In the genomic region with DNA sequence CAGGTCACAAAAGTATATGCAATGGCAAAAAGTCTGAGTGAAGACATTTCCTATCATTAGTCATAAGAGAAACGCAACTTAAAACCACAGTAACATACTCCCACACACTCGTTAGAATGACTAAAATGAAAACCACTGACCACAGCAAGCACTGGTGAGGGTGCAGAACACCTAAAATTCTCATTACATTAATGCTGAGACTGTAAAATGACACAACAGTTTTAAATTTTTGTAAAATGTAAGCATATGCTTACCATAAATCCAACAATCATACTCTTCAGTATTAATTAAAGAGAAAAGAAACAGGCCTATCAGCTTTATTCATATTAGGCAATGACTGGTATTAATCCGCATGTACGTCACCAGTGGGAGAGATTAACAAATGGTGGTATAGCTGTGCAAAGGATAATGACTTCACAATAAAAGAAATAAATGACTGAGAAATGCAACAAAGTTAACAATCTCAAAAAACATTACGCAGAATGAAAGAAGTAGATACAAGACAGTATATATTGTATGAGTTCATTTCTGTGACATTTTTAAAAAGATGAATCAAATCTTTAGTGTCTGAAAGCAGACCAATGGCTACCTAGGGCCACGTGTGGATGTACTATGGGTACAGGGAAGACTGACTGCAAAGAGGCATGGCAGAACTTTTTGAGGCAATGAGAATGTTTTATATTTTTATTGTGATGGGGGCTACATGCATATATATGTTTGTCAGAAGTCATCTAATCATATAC, we compare ENCODE assay signal across 7 cellular contexts.
DNase-seq lines count a peak whose midpoint lies in the region; ATAC-seq lines count a peak whose summit lies in the region.

No MANE protein-coding gene starts in this region.

- peak; percentile 93 for ATAC-seq in GM18508 (IDR thresholded peaks at IDR 0.05; ENCODE audit: insufficient read depth, unreplicated experiment)

- DNase-seq in HCEC 1CT (peak; percentile 96), M059J (ENCODE audit: low read depth) (peak; percentile 89), astrocyte of the hippocampus (ENCODE audit: low read depth, low spot score) (peak; percentile 83), NCI-H526 treated with DMSO at 0.1 percent for 48 hours (lab: John Stamatoyannopoulos, UW) (no peak), superior temporal gyrus (ENCODE audit: extremely low spot score) (no peak)
- DNase-seq in stimulated activated CD8-positive, alpha-beta memory T cell treated with anti-CD3 and anti-CD28 coated beads, Interleukin-4, amount 100 ng/mL, for 48 hours = peak; percentile 36

Comparison
In these comparisons a context has a peak if more than half of its experiments do, and no peak if none do; other contexts are left out.
1. DNase-seq: peak in HCEC 1CT (single experiment), M059J (single experiment), astrocyte of the hippocampus (single experiment) and stimulated activated CD8-positive, alpha-beta memory T cell treated with anti-CD3 and anti-CD28 coated beads, Interleukin-4, amount 100 ng/mL, for 48 hours (single experiment); none in NCI-H526 treated with DMSO at 0.1 percent for 48 hours (single experiment) and superior temporal gyrus (single experiment).